ENCODE assay signal across 8 cellular contexts in genomic region chr1:215526147-215526845, GRCh38. TPM values are rescaled to one million over a fixed set of nuclear protein-coding genes. Genes with fewer than 3 reads are reported as not detected.
DNase-seq lines count a peak whose midpoint lies in the region; ATAC-seq and TF ChIP-seq lines count a peak whose summit lies in the region.

No MANE protein-coding gene starts in this region.

- H3K4ac ChIP-seq in mesendoderm (ENCODE audit: low read depth, low read length) = no peak overlapping the region

- no peak overlapping the region for H3K27ac ChIP-seq in mesendoderm (ENCODE audit: low read depth, low read length)

- H2AK5ac ChIP-seq in mesendoderm (ENCODE audit: low read length) = no peak overlapping the region

- H3K4me3 ChIP-seq in mesendoderm (ENCODE audit: low read length) (no peak overlapping the region), lower leg skin (ENCODE audit: low read depth, poor library complexity, severe bottlenecking) (no peak overlapping the region)

- H3K56ac ChIP-seq in mesendoderm (ENCODE audit: low read length) = no peak overlapping the region

- H3K9ac ChIP-seq in mesendoderm (ENCODE audit: low read length) = no peak overlapping the region

- no peak overlapping the region for H2BK120ac ChIP-seq in mesendoderm (ENCODE audit: low read depth, low read length)

- H3K36me3 ChIP-seq in mesendoderm (ENCODE audit: control insufficient read depth, insufficient read depth, low read length) = no peaks in the 10 kb centered on the region

- no CpG with 5 or more reads among the region's 7 CpGs for WGBS in mesendoderm (ENCODE audit: extremely low coverage, insufficient coverage, low lambda C conversion rate)
- WGBS in lower leg skin, 2 donors = 35% methylated on average over 7 of the region's 7 CpGs

- no peaks in the 10 kb centered on the region for H3K27me3 ChIP-seq in mesendoderm (ENCODE audit: insufficient read depth, low read length, poor library complexity)

- H3K9me3 Mint-ChIP-seq in CD14-positive monocyte = peaks cover 0 to 1% (median 0%) of the 10 kb centered on the region in 7 donors
- H3K9me3 Mint-ChIP-seq in central memory CD8-positive, alpha-beta T cell = no peaks in the 10 kb centered on the region

- no peaks in the 10 kb centered on the region for H3K36me3 Mint-ChIP-seq in CD14-positive monocyte
- H3K36me3 Mint-ChIP-seq in central memory CD8-positive, alpha-beta T cell (ENCODE audit: insufficient read depth) = no peaks in the 10 kb centered on the region

- H3K23ac ChIP-seq in mesendoderm (ENCODE audit: low read length) = no peak overlapping the region

- no peak overlapping the region for H2BK15ac ChIP-seq in mesendoderm (replicated peaks; ENCODE audit: low read depth)

- no peak overlapping the region for H3K18ac ChIP-seq in mesendoderm (ENCODE audit: low read length)

- H4K8ac ChIP-seq in mesendoderm (ENCODE audit: low read depth, low read length) = no peak overlapping the region

- H3K79me1 ChIP-seq in mesendoderm (ENCODE audit: low read length) = no peaks in the 10 kb centered on the region

- no peaks in the 10 kb centered on the region for H3K79me2 ChIP-seq in mesendoderm (ENCODE audit: control insufficient read depth, insufficient read depth, low read length)

- no peak overlapping the region for H2BK5ac ChIP-seq in mesendoderm (ENCODE audit: low read length)

- H3K4me2 ChIP-seq in mesendoderm (ENCODE audit: low read length) = no peak overlapping the region

- peaks cover 20% of the 10 kb centered on the region for H3K4me1 Mint-ChIP-seq in CD14-positive monocyte
- H3K4me1 Mint-ChIP-seq in central memory CD8-positive, alpha-beta T cell = no peaks in the 10 kb centered on the region

- TF ChIP-seq POLR2A in lower leg skin (IDR thresholded peaks at IDR 0.05) = no peak

- no peak overlapping the region for H3K4me3 Mint-ChIP-seq in CD14-positive monocyte
- no peak overlapping the region for H3K4me3 Mint-ChIP-seq in central memory CD8-positive, alpha-beta T cell

- TF ChIP-seq CTCF in CD14-positive monocyte (IDR thresholded peaks at IDR 0.05) = peak; percentile 75
- peak in 1 of 3 donors; percentile 48 for TF ChIP-seq CTCF in lower leg skin (IDR thresholded peaks at IDR 0.05)

- DNase-seq in CD14-positive monocyte (ENCODE audit: low spot score) = no peak
- peak; percentile 52 for DNase-seq in NCI-H748 (lab: John Stamatoyannopoulos, UW; ENCODE audit: unreplicated experiment)
- DNase-seq in central memory CD8-positive, alpha-beta T cell (ENCODE audit: low spot score in 2 of 2) = no peak
- DNase-seq in mesendoderm = peak; percentile 44
- no peak for DNase-seq in lower leg skin (ENCODE audit: low spot score in 2 of 2)
- DNase-seq in activated CD4-positive, alpha-beta T cell treated with anti-CD3 and anti-CD28 coated beads, Interleukin-2, amount 50 U/mL, for 1 hour = no peak

- H3K4me1 ChIP-seq in mesendoderm (ENCODE audit: control insufficient read depth, low read depth, low read length) = no peaks in the 10 kb centered on the region

- H4K5ac ChIP-seq in mesendoderm (ENCODE audit: low read length) = no peak overlapping the region

- H3K27ac Mint-ChIP-seq in CD14-positive monocyte = no peak overlapping the region
- H3K27ac Mint-ChIP-seq in central memory CD8-positive, alpha-beta T cell (ENCODE audit: low read depth) = no peak overlapping the region

- ATAC-seq in GM18868 (IDR thresholded peaks at IDR 0.05; ENCODE audit: unreplicated experiment) (peak; percentile 72), HG03469 (IDR thresholded peaks at IDR 0.05; ENCODE audit: unreplicated experiment) (peak; percentile 45)
- peak; percentile 32 for ATAC-seq in central memory CD8-positive, alpha-beta T cell (replicated peaks; ENCODE audit: extremely low read depth, poor library complexity, severe bottlenecking)

- peaks cover 1 to 8% (median 2%) of the 10 kb centered on the region in 3 donors for H3K27me3 Mint-ChIP-seq in CD14-positive monocyte (ENCODE audit: low read depth in 3 of 3)
- no peaks in the 10 kb centered on the region for H3K27me3 Mint-ChIP-seq in central memory CD8-positive, alpha-beta T cell

- intact Hi-C loops in CD14-positive monocyte (cut with micrococcal nuclease) (loop anchor here (5.0 kb wide), 2 partner anchors 899 to 1189 kb away; no protein-coding TSS in a partner anchor), lower leg skin (cut with DNase I; ENCODE audit: low total_unique reads) (loop anchor here (10.0 kb wide), 1 partner anchor 891 kb away; no protein-coding TSS in a partner anchor)

RNA-seq across cellular contexts. Expression of gene KCTD3, which starts 40.8 kb away (rescaled TPM):
- polyA plus RNA-seq in CD14-positive monocyte = 1 to 10 TPM; 5.9 to 8.7 TPM
- polyA plus RNA-seq in mesendoderm (2013, experiment 1 of 2) = 27.9 TPM
- polyA plus RNA-seq in mesendoderm (2013, experiment 2 of 2) = 28.1 TPM
- total RNA-seq in lower leg skin = 10 to 100 TPM; 20.4 to 32.4 (median 31.3) TPM

Comparison
In these comparisons a context has a peak if more than half of its experiments do, and no peak if none do; other contexts are left out.
1. DNase-seq: peak in NCI-H748 (single experiment) and mesendoderm (single experiment); none in CD14-positive monocyte (single experiment), central memory CD8-positive, alpha-beta T cell (0 of 2), lower leg skin (0 of 2) and activated CD4-positive, alpha-beta T cell treated with anti-CD3 and anti-CD28 coated beads, Interleukin-2, amount 50 U/mL, for 1 hour (single experiment).
2. Peak in every context shown above with its lines, with median percentiles within 50 percentile points of each other: ATAC-seq.